ENCODE assay signal across 8 cellular contexts in genomic region chr12:98504368-98504617, GRCh38. TPM values are rescaled to one million over a fixed set of nuclear protein-coding genes. Genes with fewer than 3 reads are reported as not detected.
DNase-seq lines count a peak whose midpoint lies in the region; ATAC-seq and TF ChIP-seq lines count a peak whose summit lies in the region.

No MANE protein-coding gene starts in this region.

- H3K27ac ChIP-seq in liver (ENCODE audit: low read depth in 1 of 2, low read length in 2 of 2) (peak overlapping the region; percentile 95 to 96), uterus (peak overlapping the region; percentile 97)

- H3K4me1 ChIP-seq in liver (ENCODE audit: control insufficient read depth in 4 of 4, insufficient read depth in 4 of 4, low read length in 3 of 4) (peaks cover 4 to 23% (median 11%) of the 10 kb centered on the region in 4 donors), uterus (no peaks in the 10 kb centered on the region)

- H3K27me3 ChIP-seq in liver (ENCODE audit: control insufficient read depth in 4 of 4, insufficient read depth in 4 of 4, low read length in 3 of 4) (no peaks in the 10 kb centered on the region), uterus (no peaks in the 10 kb centered on the region)

- H3K9me3 ChIP-seq in liver (ENCODE audit: control insufficient read depth in 4 of 4, low read length in 3 of 4) (no peaks in the 10 kb centered on the region), uterus (no peaks in the 10 kb centered on the region)

- intact Hi-C loops in uterus (cut with DNase I; ENCODE audit: low total_unique reads): no loop called here
- intact Hi-C loops in head of caudate nucleus (cut with DNase I): loop anchor here (10.0 kb wide), 1 partner anchor 91 kb away; the partner anchor contains the start of gene SLC25A3

- H3K27me3 Mint-ChIP-seq in activated T-helper 17 cell treated with anti-CD3 and anti-CD28 coated beads, Interleukin-2, amount 50 U/mL, for 72 hours: no peaks in the 10 kb centered on the region

- TF ChIP-seq RAD21 in liver (IDR thresholded peaks at IDR 0.05): no peak

- no peak for DNase-seq in uterus
- DNase-seq in erythroblast (lab: John Stamatoyannopoulos, UW): no peak
- no peak for DNase-seq in NCI-H526 treated with DMSO at 0.1 percent for 48 hours (lab: John Stamatoyannopoulos, UW)
- DNase-seq in head of caudate nucleus: no peak

- peak overlapping the region; percentile 100 for H3K27ac Mint-ChIP-seq in activated T-helper 17 cell treated with anti-CD3 and anti-CD28 coated beads, Interleukin-2, amount 50 U/mL, for 72 hours

- H3K9ac ChIP-seq in liver (ENCODE audit: low read depth in 1 of 2, low read length in 2 of 2): peak overlapping the region; percentile 73 to 77

- H3K4me1 Mint-ChIP-seq in activated T-helper 17 cell treated with anti-CD3 and anti-CD28 coated beads, Interleukin-2, amount 50 U/mL, for 72 hours: peaks cover 29% of the 10 kb centered on the region

- TF ChIP-seq CTCF in liver (IDR thresholded peaks at IDR 0.05; ENCODE audit: low read depth, low read length, missing input control) (no peak), uterus (IDR thresholded peaks at IDR 0.05) (no peak)

- H3K36me3 ChIP-seq in liver (ENCODE audit: control insufficient read depth in 4 of 4, insufficient read depth in 3 of 4, low read depth in 1 of 4, low read length in 3 of 4) (no peaks in the 10 kb centered on the region), uterus (no peaks in the 10 kb centered on the region)

- 22% methylated on average over 3 of the region's 3 CpGs for WGBS in liver

- no peak for TF ChIP-seq POLR2A in uterus (IDR thresholded peaks at IDR 0.05)
- no peak for TF ChIP-seq POLR2A in erythroblast (IDR thresholded peaks at IDR 0.05; ENCODE audit: low read length)

- H3K36me3 Mint-ChIP-seq in activated T-helper 17 cell treated with anti-CD3 and anti-CD28 coated beads, Interleukin-2, amount 50 U/mL, for 72 hours (ENCODE audit: low read depth): peaks cover 27% of the 10 kb centered on the region

- peaks cover 4% of the 10 kb centered on the region for H3K9me3 Mint-ChIP-seq in activated T-helper 17 cell treated with anti-CD3 and anti-CD28 coated beads, Interleukin-2, amount 50 U/mL, for 72 hours

- peak overlapping the region; percentile 95 for H3K4me3 Mint-ChIP-seq in activated T-helper 17 cell treated with anti-CD3 and anti-CD28 coated beads, Interleukin-2, amount 50 U/mL, for 72 hours

- H3K4me3 ChIP-seq in liver (ENCODE audit: low read depth in 1 of 3, low read length in 3 of 3) (peak overlapping the region; percentile 76 to 81 (median 77)), uterus (peak overlapping the region; percentile 73 to 77)

- peak; percentile 16 for ATAC-seq in GM18868 (IDR thresholded peaks at IDR 0.05; ENCODE audit: unreplicated experiment)
- ATAC-seq in HG02885 (IDR thresholded peaks at IDR 0.05; ENCODE audit: poor library complexity, unreplicated experiment): peak; percentile 23
- ATAC-seq in activated T-helper 17 cell treated with anti-CD3 and anti-CD28 coated beads, Interleukin-2, amount 50 U/mL, for 72 hours (replicated peaks): no peak

TF ChIP-seq in liver, 16 proteins besides CTCF, POLR2A, EP300 and RAD21:
- no peak for TF ChIP-seq JUND (IDR thresholded peaks at IDR 0.05)
- no peak for TF ChIP-seq FOXA2 (IDR thresholded peaks at IDR 0.05)
- TF ChIP-seq ZBTB33 (IDR thresholded peaks at IDR 0.05): no peak

RNA-seq across cellular contexts. Expression of gene TMPO, which starts 11.1 kb away (rescaled TPM):
- total RNA-seq in activated T-helper 17 cell treated with anti-CD3 and anti-CD28 coated beads, Interleukin-2, amount 50 U/mL, for 72 hours: 100 to 1,000 TPM; 268 to 285 TPM
- total RNA-seq in liver: 100 to 1,000 TPM in 1 of 2 donors, 10 to 100 TPM in 1; 74.7 to 175 TPM
- polyA plus RNA-seq in liver: 10 to 100 TPM; 10.9 to 13.1 TPM
- total RNA-seq in uterus: 100 to 1,000 TPM in 1 of 4 donors, 10 to 100 TPM in 3; 59.7 to 256 (median 93.8) TPM
